In genomic region chr6:10585232-10585887, GRCh38 we compare ENCODE assay signal across 16 cellular contexts.
DNase-seq lines count a peak whose midpoint lies in the region; FAIRE-seq and TF ChIP-seq lines count a peak whose summit lies in the region.
"Had no signal": no experiment of that assay in that cellular context is flagged by ENCODE, and none has a peak within 500 bp of the region (broad histone marks: within the 10 kb centered on the region; RNA-seq: fewer than 3 reads in every experiment).

No MANE protein-coding gene starts in this region.

- H3K4me1 ChIP-seq in HAP-1, result peaks cover 14% of the 10 kb centered on the region
- H3K4me1 ChIP-seq in astrocyte (ENCODE audit: insufficient read depth, low read length), result peaks cover 12% of the 10 kb centered on the region
- H3K4me1 ChIP-seq in left ventricle myocardium inferior, result peaks cover 27% of the 10 kb centered on the region
- no peaks in the 10 kb centered on the region for H3K4me1 ChIP-seq in PC-9 (replicated peaks; ENCODE audit: insufficient read depth)
- no peaks in the 10 kb centered on the region for H3K4me1 ChIP-seq in MM.1S (ENCODE audit: low read length)

- peak; percentile 76 to 87 for DNase-seq in HAP-1 (ENCODE audit: low spot score in 2 of 2)
- peak; percentile 45 for DNase-seq in astrocyte (ENCODE audit: low read depth)
- DNase-seq in left ventricle myocardium inferior, result no peak
- DNase-seq in osteocyte (ENCODE audit: extremely low spot score, unreplicated experiment), result no peak
- DNase-seq in PC-9, result no peak
- DNase-seq in NCI-H524 (lab: John Stamatoyannopoulos, UW), result no peak
- DNase-seq in MM.1S, result no peak
- no peak for DNase-seq in NCI-H345 treated with DMSO at 0.1 percent for 48 hours (lab: John Stamatoyannopoulos, UW; ENCODE audit: unreplicated experiment)
- DNase-seq: activated CD8-positive, alpha-beta memory T cell treated with anti-CD3 and anti-CD28 coated beads, Interleukin-2, amount 50 U/mL, for 4 hours; amniotic stem cell; kidney glomerular epithelial cell; PC-3; stimulated activated naive CD4-positive, alpha-beta T cell; T1000 had no signal

- H4K20me1 ChIP-seq in astrocyte (ENCODE audit: insufficient read depth, low read length) (no peaks in the 10 kb centered on the region), PC-9 (ENCODE audit: insufficient read depth) (no peaks in the 10 kb centered on the region), MM.1S (ENCODE audit: insufficient read depth, low read length) (no peaks in the 10 kb centered on the region)

- H3K4me1 Mint-ChIP-seq in astrocyte (ENCODE audit: low read depth, unreplicated experiment) (peaks cover 35% of the 10 kb centered on the region), osteocyte (ENCODE audit: unreplicated experiment) (peaks cover 9% of the 10 kb centered on the region)

- H3K27ac Mint-ChIP-seq in astrocyte (ENCODE audit: unreplicated experiment) (peak overlapping the region; percentile 63), osteocyte (ENCODE audit: unreplicated experiment) (no peak overlapping the region)

- H3K36me3 Mint-ChIP-seq in astrocyte (ENCODE audit: low read depth, unreplicated experiment) (no peaks in the 10 kb centered on the region), osteocyte (ENCODE audit: unreplicated experiment) (no peaks in the 10 kb centered on the region)

- BruUV-seq in PC-9 (replicated peaks; lab: Mats Ljungman, UMichigan), result no TSS peak

- H3K4me2 ChIP-seq in astrocyte (ENCODE audit: low read length) (peak overlapping the region; percentile 84), PC-9 (no peak overlapping the region), MM.1S (ENCODE audit: low read depth, low read length) (no peak overlapping the region)

- in situ Hi-C loops in HAP-1 (cut with MboI; ENCODE audit: low sequenced_read_pairs), result no loop called here

- H3F3A ChIP-seq in PC-9 (ENCODE audit: insufficient read depth, low read depth), result no peaks in the 10 kb centered on the region
- no peaks in the 10 kb centered on the region for H3F3A ChIP-seq in MM.1S (ENCODE audit: insufficient read depth, low read length)

- H2AFZ ChIP-seq in astrocyte (ENCODE audit: low read depth, low read length) (peak overlapping the region; percentile 78), PC-9 (no peak overlapping the region), MM.1S (ENCODE audit: low read length) (no peak overlapping the region)

- no peaks in the 10 kb centered on the region for H3K9me3 Mint-ChIP-seq in astrocyte (ENCODE audit: unreplicated experiment)
- no peaks in the 10 kb centered on the region for H3K9me3 Mint-ChIP-seq in osteocyte (ENCODE audit: unreplicated experiment)

- POLR2A ChIA-PET in PC-9 (lab: Charles Lee; ENCODE audit: unreplicated experiment), result no interaction called here

- CTCF ChIA-PET in PC-9 (lab: Charles Lee), result no interaction called here

- H3K79me2 ChIP-seq in astrocyte (ENCODE audit: insufficient read depth, low read length), result no peaks in the 10 kb centered on the region
- H3K79me2 ChIP-seq in PC-9 (ENCODE audit: low read depth), result no peaks in the 10 kb centered on the region
- no peaks in the 10 kb centered on the region for H3K79me2 ChIP-seq in MM.1S (ENCODE audit: low read length)

- no peaks in the 10 kb centered on the region for H3K36me3 ChIP-seq in HAP-1 (replicated peaks)
- H3K36me3 ChIP-seq in astrocyte (ENCODE audit: insufficient read depth, low read length), result no peaks in the 10 kb centered on the region
- H3K36me3 ChIP-seq in left ventricle myocardium inferior, result no peaks in the 10 kb centered on the region
- no peaks in the 10 kb centered on the region for H3K36me3 ChIP-seq in PC-9 (ENCODE audit: low read depth)
- H3K36me3 ChIP-seq in MM.1S (replicated peaks; ENCODE audit: insufficient read depth, low read length), result no peaks in the 10 kb centered on the region

- no peaks in the 10 kb centered on the region for H3K9me2 ChIP-seq in PC-9 (ENCODE audit: insufficient read depth)
- H3K9me2 ChIP-seq in MM.1S (replicated peaks; ENCODE audit: insufficient read depth, low read length), result no peaks in the 10 kb centered on the region

- peak overlapping the region; percentile 5; the same call in 1 of the 2 replicates for H3K4me3 ChIP-seq in HAP-1
- peak overlapping the region; percentile 40 for H3K4me3 ChIP-seq in astrocyte (ENCODE audit: insufficient read depth, low read depth, low read length)
- H3K4me3 ChIP-seq in left ventricle myocardium inferior, result peak overlapping the region; percentile 65
- H3K4me3 ChIP-seq in PC-9, result no peak overlapping the region
- no peak overlapping the region for H3K4me3 ChIP-seq in MM.1S (ENCODE audit: low read length)

- H3K27me3 Mint-ChIP-seq in astrocyte (ENCODE audit: low read depth, unreplicated experiment), result no peaks in the 10 kb centered on the region
- H3K27me3 Mint-ChIP-seq in osteocyte (ENCODE audit: unreplicated experiment), result peaks cover 45% of the 10 kb centered on the region

- no peak for TF ChIP-seq CTCF in astrocyte (IDR thresholded peaks at IDR 0.05; ENCODE audit: insufficient read depth, low read depth, low read length)
- TF ChIP-seq CTCF in left ventricle myocardium inferior (IDR thresholded peaks at IDR 0.05; ENCODE audit: borderline replicate concordance), result no peak
- no peak for TF ChIP-seq CTCF in osteocyte (IDR thresholded peaks at IDR 0.05)
- no peak for TF ChIP-seq CTCF in PC-9 (conservative IDR thresholded peaks at IDR 0.05)
- no peak for TF ChIP-seq CTCF in MM.1S (IDR thresholded peaks at IDR 0.05; ENCODE audit: low read length)

- H3K27ac ChIP-seq in astrocyte (ENCODE audit: low read depth, low read length) (no peak overlapping the region), left ventricle myocardium inferior (replicated peaks) (peak overlapping the region; percentile 79), PC-9 (no peak overlapping the region), MM.1S (ENCODE audit: low read length) (no peak overlapping the region)
- H3K27ac ChIP-seq: C4-2B had no signal

- no peak for FAIRE-seq in astrocyte (lab: Jason Lieb, UNC)
- FAIRE-seq: endothelial cell of umbilical vein had no signal

- intact Hi-C loops in left ventricle myocardium inferior (cut with micrococcal nuclease), result no loop called here
- intact Hi-C loops in PC-9 (cut with micrococcal nuclease; ENCODE audit: unreplicated experiment), result no loop called here

- H3K9ac ChIP-seq in astrocyte (ENCODE audit: low read length) (peak overlapping the region; percentile 52), MM.1S (ENCODE audit: low read length) (no peak overlapping the region)

- H3K27me3 ChIP-seq in HAP-1 (ENCODE audit: low read depth) (no peaks in the 10 kb centered on the region), astrocyte (ENCODE audit: insufficient read depth, low read length) (no peaks in the 10 kb centered on the region), left ventricle myocardium inferior (ENCODE audit: low read depth) (peaks cover 25% of the 10 kb centered on the region), PC-9 (ENCODE audit: insufficient read depth, low read depth) (no peaks in the 10 kb centered on the region), MM.1S (replicated peaks; ENCODE audit: insufficient read depth, low read length) (no peaks in the 10 kb centered on the region)

- H3K9me3 ChIP-seq in HAP-1, result no peaks in the 10 kb centered on the region
- no peaks in the 10 kb centered on the region for H3K9me3 ChIP-seq in astrocyte (ENCODE audit: insufficient read depth, low read depth, low read length)
- no peaks in the 10 kb centered on the region for H3K9me3 ChIP-seq in left ventricle myocardium inferior (replicated peaks)
- no peaks in the 10 kb centered on the region for H3K9me3 ChIP-seq in PC-9 (ENCODE audit: insufficient read depth, low read depth)
- no peaks in the 10 kb centered on the region for H3K9me3 ChIP-seq in MM.1S (replicated peaks; ENCODE audit: insufficient read depth, low read length)

- H3K4me3 Mint-ChIP-seq in astrocyte (ENCODE audit: unreplicated experiment), result peak overlapping the region; percentile 82
- H3K4me3 Mint-ChIP-seq in osteocyte (ENCODE audit: unreplicated experiment), result peak overlapping the region; percentile 36

Comparison
In these comparisons a context has a peak if more than half of its experiments do, and no peak if none do; other contexts are left out.
1. DNase-seq: peak in HAP-1 (2 of 2) and astrocyte (single experiment); none in left ventricle myocardium inferior (single experiment), osteocyte (single experiment), PC-9 (0 of 2), NCI-H524 (0 of 2), MM.1S (single experiment) and NCI-H345 treated with DMSO at 0.1 percent for 48 hours (single experiment).
2. H3K4me3 ChIP-seq: peak in HAP-1 (single experiment), astrocyte (single experiment) and left ventricle myocardium inferior (single experiment); none in PC-9 (single experiment) and MM.1S (single experiment).